In the genomic region with DNA sequence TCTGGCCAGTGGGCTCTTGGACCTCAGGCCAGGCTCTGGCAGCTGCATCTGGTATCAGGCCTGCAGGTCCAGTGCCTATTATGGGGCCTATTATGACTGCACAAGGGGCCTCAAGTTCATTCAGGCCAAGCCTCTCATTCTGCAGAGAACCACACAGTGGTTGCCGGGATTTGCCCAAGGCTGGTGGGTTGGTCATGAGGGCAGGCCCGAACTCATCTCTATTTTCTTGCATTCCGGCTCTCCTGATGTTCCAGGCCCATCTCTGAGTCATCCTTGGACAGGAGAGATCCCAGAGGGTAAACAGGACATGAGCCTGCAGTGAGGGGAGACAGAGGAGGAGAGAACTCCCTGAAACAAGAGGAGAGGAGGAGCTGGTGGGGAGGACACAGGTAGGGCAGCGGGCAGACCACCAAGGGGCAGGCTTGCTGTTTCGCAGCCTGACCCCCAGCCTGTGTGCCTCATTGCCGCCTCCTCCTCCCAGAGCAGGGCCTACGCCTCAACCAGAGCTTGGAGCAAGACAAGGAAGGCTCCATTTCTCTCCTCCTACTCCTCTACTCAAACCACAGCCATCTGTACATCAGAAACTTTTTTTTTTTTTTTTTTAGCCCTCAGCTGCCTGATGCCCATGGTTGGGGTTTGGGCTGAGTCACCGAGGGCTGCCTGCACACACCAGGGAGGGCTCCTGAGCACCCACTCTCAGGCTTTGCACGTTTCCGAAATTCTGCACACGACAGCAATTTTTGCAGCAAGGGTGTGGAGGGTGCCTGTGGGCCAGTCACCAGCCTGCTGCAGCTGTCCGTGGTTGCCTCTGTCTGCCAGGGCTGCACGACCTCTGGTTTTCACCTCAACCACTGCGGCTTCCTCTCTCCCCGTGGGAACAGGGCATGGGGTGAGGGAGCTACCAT, we compare ENCODE assay signal across 9 cellular contexts. TPM values are rescaled to one million over a fixed set of nuclear protein-coding genes. Genes with fewer than 3 reads are reported as not detected.
A peak's percentile ranks its signal among the peaks of the same experiment; 100 is the strongest.
DNase-seq lines count a peak whose midpoint lies in the region; ATAC-seq and TF ChIP-seq lines count a peak whose summit lies in the region.
"Had no signal": no experiment of that assay in that cellular context is flagged by ENCODE, and none has a peak within 500 bp of the region (broad histone marks: within the 10 kb centered on the region; RNA-seq: fewer than 3 reads in every experiment).

No MANE protein-coding gene starts in this region.

- peaks cover 23 to 87% (median 54%) of the 10 kb centered on the region in 4 donors for H3K4me1 Mint-ChIP-seq in CD4-positive, CD25-positive, alpha-beta regulatory T cell
- H3K4me1 Mint-ChIP-seq in stimulated activated naive CD8-positive, alpha-beta T cell treated with anti-CD3 and anti-CD28 coated beads, Interleukin-15, amount 100 ng/mL, for 72 hours = peaks cover 88% of the 10 kb centered on the region

- H3K27me3 Mint-ChIP-seq in CD4-positive, CD25-positive, alpha-beta regulatory T cell = peaks cover 4% of the 10 kb centered on the region
- peaks cover 18% of the 10 kb centered on the region for H3K27me3 Mint-ChIP-seq in stimulated activated naive CD8-positive, alpha-beta T cell treated with anti-CD3 and anti-CD28 coated beads, Interleukin-15, amount 100 ng/mL, for 72 hours

- POLR2A ChIA-PET in OCI-LY7 (lab: Charles Lee) = interaction anchor here (0.6 kb wide), 1 partner anchor 175 kb away, joined by 4 read pairs; no protein-coding TSS in a partner anchor

- no peaks in the 10 kb centered on the region for H3K9me2 ChIP-seq in Loucy (replicated peaks; ENCODE audit: low read depth, low read length)
- H3K9me2 ChIP-seq in OCI-LY7 (ENCODE audit: insufficient read depth, low read length) = no peaks in the 10 kb centered on the region

- no peaks in the 10 kb centered on the region for H3K36me3 Mint-ChIP-seq in CD4-positive, CD25-positive, alpha-beta regulatory T cell

- H3K4me2 ChIP-seq in Loucy (ENCODE audit: low read depth, low read length, poor library complexity, severe bottlenecking) = peak overlapping the region; percentile 44
- no peak overlapping the region for H3K4me2 ChIP-seq in OCI-LY7 (ENCODE audit: low read length)

- H3K9me3 ChIP-seq in CD4-positive, CD25-positive, alpha-beta regulatory T cell (ENCODE audit: control insufficient read depth in 2 of 2, low read length in 2 of 2) = no peaks in the 10 kb centered on the region
- H3K9me3 ChIP-seq in Loucy (ENCODE audit: insufficient read depth, low read depth, low read length) (no peaks in the 10 kb centered on the region), OCI-LY7 (ENCODE audit: low read length) (no peaks in the 10 kb centered on the region)
- H3K9me3 ChIP-seq: upper lobe of left lung had no signal

- peak; percentile 67 to 69 for ATAC-seq in CD4-positive, CD25-positive, alpha-beta regulatory T cell (ENCODE audit: low read depth in 2 of 2)
- peak; percentile 32 for ATAC-seq in stimulated activated naive CD8-positive, alpha-beta T cell treated with anti-CD3 and anti-CD28 coated beads, Interleukin-15, amount 100 ng/mL, for 72 hours
- ATAC-seq in HG02763 (IDR thresholded peaks at IDR 0.05; ENCODE audit: unreplicated experiment) = no peak

- H4K20me1 ChIP-seq in Loucy (ENCODE audit: insufficient read depth, low read length, poor library complexity, severe bottlenecking) (no peaks in the 10 kb centered on the region), OCI-LY7 (ENCODE audit: insufficient read depth, low read length) (no peaks in the 10 kb centered on the region)

- BruUV-seq in OCI-LY7 (replicated peaks; lab: Mats Ljungman, UMichigan) = no TSS peak

- CTCF ChIA-PET in OCI-LY7 (lab: Charles Lee; ENCODE audit: unreplicated experiment) = no interaction called here

- intact Hi-C loops in OCI-LY7 (cut with micrococcal nuclease; ENCODE audit: unreplicated experiment) = loop anchor here (2.0 to 5.0 kb wide), 3 partner anchors 80 to 215 kb away; a partner anchor contains a TSS

- peak overlapping the region; percentile 55 for H3K27ac ChIP-seq in CD4-positive, CD25-positive, alpha-beta regulatory T cell (ENCODE audit: insufficient read depth, low read length, poor library complexity, severe bottlenecking)
- H3K27ac ChIP-seq in OCI-LY7 (ENCODE audit: low read depth, low read length, poor library complexity, severe bottlenecking) = no peak overlapping the region
- H3K27ac ChIP-seq: upper lobe of left lung had no signal

- no peak for TF ChIP-seq CTCF in Loucy (conservative IDR thresholded peaks at IDR 0.05; ENCODE audit: low read length)
- TF ChIP-seq CTCF in OCI-LY7 (conservative IDR thresholded peaks at IDR 0.05; ENCODE audit: low read length) = no peak

- H3K4me1 ChIP-seq in CD4-positive, CD25-positive, alpha-beta regulatory T cell (ENCODE audit: control insufficient read depth, insufficient read depth, low read length, poor library complexity, severe bottlenecking) = peaks cover 71% of the 10 kb centered on the region
- H3K4me1 ChIP-seq in Loucy (ENCODE audit: insufficient read depth, low read length, poor library complexity, severe bottlenecking) = peaks cover 33% of the 10 kb centered on the region
- H3K4me1 ChIP-seq in OCI-LY7 (ENCODE audit: insufficient read depth, low read length, poor library complexity, severe bottlenecking) = peaks cover 12% of the 10 kb centered on the region

- peaks cover 0 to 2% (median 0%) of the 10 kb centered on the region in 7 donors for H3K9me3 Mint-ChIP-seq in CD4-positive, CD25-positive, alpha-beta regulatory T cell
- no peaks in the 10 kb centered on the region for H3K9me3 Mint-ChIP-seq in stimulated activated naive CD8-positive, alpha-beta T cell treated with anti-CD3 and anti-CD28 coated beads, Interleukin-15, amount 100 ng/mL, for 72 hours

- peak overlapping the region; percentile 33 to 72 (median 60) for H3K4me3 Mint-ChIP-seq in CD4-positive, CD25-positive, alpha-beta regulatory T cell
- peak overlapping the region in 1 of 2 donors; percentile 32 for H3K4me3 Mint-ChIP-seq in stimulated activated naive CD8-positive, alpha-beta T cell treated with anti-CD3 and anti-CD28 coated beads, Interleukin-15, amount 100 ng/mL, for 72 hours

- peak overlapping the region; percentile 14 for H3K9ac ChIP-seq in Loucy (ENCODE audit: low read depth, low read length, poor library complexity, severe bottlenecking)

- no peak overlapping the region for H3K4me3 ChIP-seq in CD4-positive, CD25-positive, alpha-beta regulatory T cell (ENCODE audit: low read depth, low read length)
- H3K4me3 ChIP-seq in Loucy (ENCODE audit: low read length, poor library complexity, severe bottlenecking) (no peak overlapping the region), OCI-LY7 (ENCODE audit: low read depth, low read length, poor library complexity, severe bottlenecking) (no peak overlapping the region)
- H3K4me3 ChIP-seq: upper lobe of left lung had no signal

- H3K79me2 ChIP-seq in Loucy (ENCODE audit: insufficient read depth, low read length) = no peaks in the 10 kb centered on the region
- no peaks in the 10 kb centered on the region for H3K79me2 ChIP-seq in OCI-LY7 (ENCODE audit: insufficient read depth, low read depth, low read length)

- H3K36me3 ChIP-seq in CD4-positive, CD25-positive, alpha-beta regulatory T cell (ENCODE audit: control insufficient read depth, insufficient read depth, low read length) = no peaks in the 10 kb centered on the region
- H3K36me3 ChIP-seq in Loucy (ENCODE audit: insufficient read depth, low read length) (no peaks in the 10 kb centered on the region), OCI-LY7 (ENCODE audit: insufficient read depth, low read length) (no peaks in the 10 kb centered on the region)
- H3K36me3 ChIP-seq: upper lobe of left lung had no signal

- H2AFZ ChIP-seq in Loucy (ENCODE audit: low read length) = no peak overlapping the region
- H2AFZ ChIP-seq in OCI-LY7 (ENCODE audit: low read length) = no peak overlapping the region

- H3K27ac Mint-ChIP-seq in CD4-positive, CD25-positive, alpha-beta regulatory T cell = peak overlapping the region; percentile 88 to 91 (median 89)
- no peak overlapping the region for H3K27ac Mint-ChIP-seq in stimulated activated naive CD8-positive, alpha-beta T cell treated with anti-CD3 and anti-CD28 coated beads, Interleukin-15, amount 100 ng/mL, for 72 hours

- H3K27me3 ChIP-seq in CD4-positive, CD25-positive, alpha-beta regulatory T cell (ENCODE audit: control insufficient read depth, insufficient read depth, low read length) = no peaks in the 10 kb centered on the region
- H3K27me3 ChIP-seq in Loucy (ENCODE audit: insufficient read depth, low read length, poor library complexity, severe bottlenecking) = no peaks in the 10 kb centered on the region
- H3K27me3 ChIP-seq: upper lobe of left lung had no signal

- H3F3A ChIP-seq in Loucy (ENCODE audit: low read depth) = no peaks in the 10 kb centered on the region

- peak; percentile 40 to 84 (median 45) for DNase-seq in CD4-positive, CD25-positive, alpha-beta regulatory T cell
- peak; percentile 30 to 46 for DNase-seq in activated T-helper 1 cell treated with anti-CD3 and anti-CD28 coated beads, Interleukin-2, amount 50 U/mL, for 16 hours (ENCODE audit: low read depth in 1 of 2, low spot score in 1 of 2)
- peak; percentile 5 for DNase-seq in kidney glomerular epithelial cell (lab: John Stamatoyannopoulos, UW)
- peak; percentile 62 to 67 for DNase-seq in stimulated activated naive CD8-positive, alpha-beta T cell treated with anti-CD3 and anti-CD28 coated beads, Interleukin-15, amount 100 ng/mL, for 72 hours
- no peak for DNase-seq in globus pallidus (ENCODE audit: low spot score)
- DNase-seq in OCI-LY7 (ENCODE audit: low spot score) = no peak

RNA-seq across cellular contexts. Expression of a gene that starts 12.7 kb away (rescaled TPM):
- total RNA-seq in CD4-positive, CD25-positive, alpha-beta regulatory T cell = not detected
- polyA plus RNA-seq in CD4-positive, CD25-positive, alpha-beta regulatory T cell = not detected
- total RNA-seq in OCI-LY7 (2014; rRNA removed; shearing (Covaris generic)) = not detected in 2 replicates
- total RNA-seq in OCI-LY7 (2022) = not detected in 2 replicates

Comparison
In these comparisons a context has a peak if more than half of its experiments do, and no peak if none do; other contexts are left out.
1. DNase-seq: peak in CD4-positive, CD25-positive, alpha-beta regulatory T cell (3 of 3), activated T-helper 1 cell treated with anti-CD3 and anti-CD28 coated beads, Interleukin-2, amount 50 U/mL, for 16 hours (2 of 2), kidney glomerular epithelial cell (single experiment) and stimulated activated naive CD8-positive, alpha-beta T cell treated with anti-CD3 and anti-CD28 coated beads, Interleukin-15, amount 100 ng/mL, for 72 hours (2 of 2); none in globus pallidus (single experiment) and OCI-LY7 (single experiment).
2. H3K27ac Mint-ChIP-seq: peak in CD4-positive, CD25-positive, alpha-beta regulatory T cell (3 of 3); none in stimulated activated naive CD8-positive, alpha-beta T cell treated with anti-CD3 and anti-CD28 coated beads, Interleukin-15, amount 100 ng/mL, for 72 hours (0 of 2).